17 cellular contexts compared by ENCODE assay signal in genomic region chr1:88503656-88504055, GRCh38.
"Had no signal": no experiment of that assay in that cellular context is flagged by ENCODE, and none has a peak within 500 bp of the region (broad histone marks: within the 10 kb centered on the region; RNA-seq: fewer than 3 reads in every experiment).

No MANE protein-coding gene starts in this region.

- H3K9me3 ChIP-seq: colonic mucosa, esophagus muscularis mucosa, mucosa of descending colon, right atrium auricular region, spleen, thoracic aorta, tibial nerve, upper lobe of left lung had no signal

- H3K4me1 ChIP-seq: colonic mucosa, neural progenitor cell, parathyroid adenoma, right atrium auricular region, spleen, tibial nerve, upper lobe of left lung had no signal

- H3K27ac ChIP-seq: colonic mucosa, epithelial cell of prostate, esophagus muscularis mucosa, neural progenitor cell, parathyroid adenoma, right atrium auricular region, spleen, thoracic aorta, tibial nerve, upper lobe of left lung had no signal

- H3K79me2 ChIP-seq: parathyroid adenoma had no signal

- H3K27me3 ChIP-seq: colonic mucosa, esophagus muscularis mucosa, neural progenitor cell, right atrium auricular region, spleen, tibial nerve, upper lobe of left lung had no signal

- H3K9ac ChIP-seq: neural progenitor cell, parathyroid adenoma had no signal

- H3K36me3 ChIP-seq: colonic mucosa, esophagus muscularis mucosa, neural progenitor cell, right atrium auricular region, spleen, thoracic aorta, tibial nerve, upper lobe of left lung had no signal

- DNase-seq: colonic mucosa; effector CD8-positive, alpha-beta T cell; endodermal cell; mucosa of descending colon; naive thymus-derived CD4-positive, alpha-beta T cell; spleen; stimulated activated CD4-positive, alpha-beta T cell treated with anti-CD3 and anti-CD28 coated beads, Interleukin-2, amount 100 ng/mL, for 48 hours; stimulated activated naive B cell treated with anti-CD40 and anti-IgM and Interleukin-4, amounts not matched to agents 10 μg/mL and 1 μg/mL and 100 μg/mL, for 72 hours; upper lobe of left lung had no signal

- H3K4me2 ChIP-seq: neural progenitor cell had no signal

- H2AFZ ChIP-seq: neural progenitor cell, parathyroid adenoma had no signal

- H3K4me3 ChIP-seq: colonic mucosa, esophagus muscularis mucosa, lung, mucosa of descending colon, neural progenitor cell, right atrium auricular region, spleen, thoracic aorta, tibial nerve, upper lobe of left lung had no signal
